Comparison of ENCODE assay signal across 11 cellular contexts in the genomic region with DNA sequence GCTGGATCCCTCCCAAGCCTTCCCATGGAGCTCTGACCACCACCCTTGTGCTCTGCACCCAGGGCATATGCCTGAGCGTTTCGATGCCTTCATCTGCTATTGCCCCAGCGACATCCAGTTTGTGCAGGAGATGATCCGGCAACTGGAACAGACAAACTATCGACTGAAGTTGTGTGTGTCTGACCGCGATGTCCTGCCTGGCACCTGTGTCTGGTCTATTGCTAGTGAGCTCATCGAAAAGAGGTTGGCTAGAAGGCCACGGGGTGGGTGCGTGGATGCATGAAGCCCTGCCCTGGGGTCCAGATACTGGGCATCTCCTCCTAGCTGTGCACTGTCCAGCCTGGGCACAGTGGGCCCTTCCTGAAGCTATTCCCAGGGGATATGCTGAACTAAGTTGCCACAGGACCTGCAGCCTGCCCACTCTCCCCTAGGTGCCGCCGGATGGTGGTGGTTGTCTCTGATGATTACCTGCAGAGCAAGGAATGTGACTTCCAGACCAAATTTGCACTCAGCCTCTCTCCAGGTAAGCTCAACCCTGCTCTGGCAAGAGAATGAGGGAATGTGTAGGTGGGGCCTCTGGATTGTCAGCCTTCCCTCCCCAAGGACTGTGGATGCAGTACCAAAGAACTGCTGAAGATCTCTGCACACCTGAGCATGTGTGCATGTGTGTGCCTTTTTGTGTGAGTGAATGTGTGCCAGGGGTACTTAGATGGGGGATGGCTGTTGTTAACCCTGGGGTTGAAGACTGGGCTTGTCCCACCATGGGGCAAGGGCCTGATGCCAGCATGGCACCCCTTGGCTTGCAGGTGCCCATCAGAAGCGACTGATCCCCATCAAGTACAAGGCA. TPM values are rescaled to one million over a fixed set of nuclear protein-coding genes. Genes with fewer than 3 reads are reported as not detected.
DNase-seq lines count a peak whose midpoint lies in the region; ATAC-seq lines count a peak whose summit lies in the region.
"Had no signal": no experiment of that assay in that cellular context is flagged by ENCODE, and none has a peak within 500 bp of the region (broad histone marks: within the 10 kb centered on the region; RNA-seq: fewer than 3 reads in every experiment).

No MANE protein-coding gene starts in this region.

- no peak for DNase-seq in stimulated activated naive CD8-positive, alpha-beta T cell treated with anti-CD3 and anti-CD28 coated beads, Interleukin-15, Interleukin-2, amounts not matched to agents 100 U/mL and 50 U/mL, for 24 hours
- DNase-seq in activated naive CD8-positive, alpha-beta T cell treated with anti-CD3 and anti-CD28 coated beads for 36 hours = no peak
- DNase-seq in mesendoderm = peak; percentile 47
- DNase-seq in NCI-H510A (lab: John Stamatoyannopoulos, UW) = no peak
- no peak for DNase-seq in cerebellar cortex (ENCODE audit: low spot score)
- DNase-seq: BE2C, NCI-H446 treated with DMSO at 0.1 percent for 48 hours, SHP77 treated with DMSO at 0.1 percent for 48 hours had no signal

- H3K4me3 Mint-ChIP-seq in stimulated activated naive CD8-positive, alpha-beta T cell treated with anti-CD3 and anti-CD28 coated beads, Interleukin-15, Interleukin-2, amounts not matched to agents 100 ng/mL and 50 ng/mL, for 24 hours = peak overlapping the region; percentile 92
- peak overlapping the region; percentile 88 for H3K4me3 Mint-ChIP-seq in activated naive CD8-positive, alpha-beta T cell treated with anti-CD3 and anti-CD28 coated beads for 36 hours

- H3K27me3 ChIP-seq in mesendoderm (ENCODE audit: insufficient read depth, low read length, poor library complexity) = no peaks in the 10 kb centered on the region
- H3K27me3 ChIP-seq: BE2C had no signal

- no peak overlapping the region for H3K4me3 ChIP-seq in mesendoderm (ENCODE audit: low read length)

- H3K79me2 ChIP-seq in mesendoderm (ENCODE audit: control insufficient read depth, insufficient read depth, low read length) = peaks cover 7% of the 10 kb centered on the region

- H2BK15ac ChIP-seq in mesendoderm (replicated peaks; ENCODE audit: low read depth) = no peak overlapping the region

- H3K36me3 ChIP-seq in mesendoderm (ENCODE audit: control insufficient read depth, insufficient read depth, low read length) = no peaks in the 10 kb centered on the region
- H3K36me3 ChIP-seq: BE2C had no signal

- H2BK5ac ChIP-seq in mesendoderm (ENCODE audit: low read length) = no peak overlapping the region

- H4K5ac ChIP-seq in mesendoderm (ENCODE audit: low read length) = no peak overlapping the region

- no peak overlapping the region for H3K18ac ChIP-seq in mesendoderm (ENCODE audit: low read length)

- no peak overlapping the region for H3K4me2 ChIP-seq in mesendoderm (ENCODE audit: low read length)

- H3K36me3 Mint-ChIP-seq in stimulated activated naive CD8-positive, alpha-beta T cell treated with anti-CD3 and anti-CD28 coated beads, Interleukin-15, Interleukin-2, amounts not matched to agents 100 ng/mL and 50 ng/mL, for 24 hours (ENCODE audit: low read depth) = peaks cover 22% of the 10 kb centered on the region
- H3K36me3 Mint-ChIP-seq in activated naive CD8-positive, alpha-beta T cell treated with anti-CD3 and anti-CD28 coated beads for 36 hours = peaks cover 23% of the 10 kb centered on the region

- peaks cover 8% of the 10 kb centered on the region for H3K4me1 ChIP-seq in mesendoderm (ENCODE audit: control insufficient read depth, low read depth, low read length)
- H3K4me1 ChIP-seq: BE2C had no signal

- peaks cover 57% of the 10 kb centered on the region for H3K4me1 Mint-ChIP-seq in stimulated activated naive CD8-positive, alpha-beta T cell treated with anti-CD3 and anti-CD28 coated beads, Interleukin-15, Interleukin-2, amounts not matched to agents 100 ng/mL and 50 ng/mL, for 24 hours (ENCODE audit: low read depth)
- peaks cover 41% of the 10 kb centered on the region for H3K4me1 Mint-ChIP-seq in activated naive CD8-positive, alpha-beta T cell treated with anti-CD3 and anti-CD28 coated beads for 36 hours

- H3K79me1 ChIP-seq in mesendoderm (ENCODE audit: low read length) = peaks cover 5% of the 10 kb centered on the region

- H4K8ac ChIP-seq in mesendoderm (ENCODE audit: low read depth, low read length) = no peak overlapping the region

- no peaks in the 10 kb centered on the region for H3K9me3 Mint-ChIP-seq in stimulated activated naive CD8-positive, alpha-beta T cell treated with anti-CD3 and anti-CD28 coated beads, Interleukin-15, Interleukin-2, amounts not matched to agents 100 ng/mL and 50 ng/mL, for 24 hours
- H3K9me3 Mint-ChIP-seq in activated naive CD8-positive, alpha-beta T cell treated with anti-CD3 and anti-CD28 coated beads for 36 hours = peaks cover under 1% of the 10 kb centered on the region

- H2BK120ac ChIP-seq in mesendoderm (ENCODE audit: low read depth, low read length) = no peak overlapping the region

- no peak for ATAC-seq in stimulated activated naive CD8-positive, alpha-beta T cell treated with anti-CD3 and anti-CD28 coated beads, Interleukin-15, Interleukin-2, amounts not matched to agents 100 U/mL and 50 U/mL, for 24 hours
- no peak for ATAC-seq in HG03280 (IDR thresholded peaks at IDR 0.05; ENCODE audit: unreplicated experiment)
- no peak for ATAC-seq in HG02840 (IDR thresholded peaks at IDR 0.05; ENCODE audit: low FRiP score, unreplicated experiment)

- no CpG with 5 or more reads among the region's 13 CpGs for WGBS in mesendoderm (ENCODE audit: extremely low coverage, insufficient coverage, low lambda C conversion rate)

- H3K4ac ChIP-seq in mesendoderm (ENCODE audit: low read depth, low read length) = no peak overlapping the region

- H3K56ac ChIP-seq in mesendoderm (ENCODE audit: low read length) = peak overlapping the region; percentile 11

- H3K27ac ChIP-seq in mesendoderm (ENCODE audit: low read depth, low read length) = no peak overlapping the region

- H3K27ac Mint-ChIP-seq in stimulated activated naive CD8-positive, alpha-beta T cell treated with anti-CD3 and anti-CD28 coated beads, Interleukin-15, Interleukin-2, amounts not matched to agents 100 ng/mL and 50 ng/mL, for 24 hours = peak overlapping the region; percentile 36
- H3K27ac Mint-ChIP-seq in activated naive CD8-positive, alpha-beta T cell treated with anti-CD3 and anti-CD28 coated beads for 36 hours = no peak overlapping the region

- no peak overlapping the region for H2AK5ac ChIP-seq in mesendoderm (ENCODE audit: low read length)

- no peak overlapping the region for H3K23ac ChIP-seq in mesendoderm (ENCODE audit: low read length)

- no peak overlapping the region for H3K9ac ChIP-seq in mesendoderm (ENCODE audit: low read length)

- no peaks in the 10 kb centered on the region for H3K27me3 Mint-ChIP-seq in stimulated activated naive CD8-positive, alpha-beta T cell treated with anti-CD3 and anti-CD28 coated beads, Interleukin-15, Interleukin-2, amounts not matched to agents 100 ng/mL and 50 ng/mL, for 24 hours
- H3K27me3 Mint-ChIP-seq in activated naive CD8-positive, alpha-beta T cell treated with anti-CD3 and anti-CD28 coated beads for 36 hours = no peaks in the 10 kb centered on the region

RNA-seq across cellular contexts. Expression of a gene that starts 2.1 kb away (rescaled TPM):
- 10 to 100 TPM; 46.2 to 48.0 TPM for total RNA-seq in activated naive CD8-positive, alpha-beta T cell treated with anti-CD3 and anti-CD28 coated beads for 36 hours
- 26.2 TPM for polyA plus RNA-seq in mesendoderm (2013, experiment 1 of 2)
- 26.8 TPM for polyA plus RNA-seq in mesendoderm (2013, experiment 2 of 2)

RNA-seq across cellular contexts. Expression of a gene that starts 3.6 kb away (rescaled TPM):
- total RNA-seq in activated naive CD8-positive, alpha-beta T cell treated with anti-CD3 and anti-CD28 coated beads for 36 hours = 10 to 100 TPM; 69.0 to 70.2 TPM
- polyA plus RNA-seq in mesendoderm (2013, experiment 1 of 2) = 16.5 TPM
- polyA plus RNA-seq in mesendoderm (2013, experiment 2 of 2) = 16.7 TPM

RNA-seq across cellular contexts. Expression of a gene that starts 24.8 kb away (rescaled TPM):
- total RNA-seq in activated naive CD8-positive, alpha-beta T cell treated with anti-CD3 and anti-CD28 coated beads for 36 hours = 10 to 100 TPM; 57.3 to 59.9 TPM
- polyA plus RNA-seq in mesendoderm (2013, experiment 1 of 2) = 24.2 TPM
- polyA plus RNA-seq in mesendoderm (2013, experiment 2 of 2) = 24.6 TPM
